In genomic region chr6:152975204-152975915, GRCh38 we compare ENCODE assay signal across 9 cellular contexts. TPM values are rescaled to one million over a fixed set of nuclear protein-coding genes. Genes with fewer than 3 reads are reported as not detected.
DNase-seq lines count a peak whose midpoint lies in the region; ATAC-seq and TF ChIP-seq lines count a peak whose summit lies in the region.
"Had no signal": no experiment of that assay in that cellular context is flagged by ENCODE, and none has a peak within 500 bp of the region (broad histone marks: within the 10 kb centered on the region; RNA-seq: fewer than 3 reads in every experiment).

No MANE protein-coding gene starts in this region.

- H3K9me3 Mint-ChIP-seq in activated CD4-positive, alpha-beta memory T cell treated with anti-CD3 and anti-CD28 coated beads, Interleukin-2, amount 10 ng/mL, durations not matched to agents 7 days and 5 days = no peaks in the 10 kb centered on the region
- H3K9me3 Mint-ChIP-seq in natural killer cell = no peaks in the 10 kb centered on the region
- peaks cover 0 to 9% (median 2%) of the 10 kb centered on the region in 9 donors for H3K9me3 Mint-ChIP-seq in naive thymus-derived CD8-positive, alpha-beta T cell

- peaks cover 84% of the 10 kb centered on the region for H3K36me3 Mint-ChIP-seq in activated CD4-positive, alpha-beta memory T cell treated with anti-CD3 and anti-CD28 coated beads, Interleukin-2, amount 10 ng/mL, durations not matched to agents 7 days and 5 days (ENCODE audit: low read depth)
- peaks cover 5% of the 10 kb centered on the region for H3K36me3 Mint-ChIP-seq in natural killer cell
- peaks cover 26 to 59% (median 49%) of the 10 kb centered on the region in 3 donors for H3K36me3 Mint-ChIP-seq in naive thymus-derived CD8-positive, alpha-beta T cell

- POLR2A ChIA-PET in activated CD4-positive, alpha-beta memory T cell treated with anti-CD3 and anti-CD28 coated beads, Interleukin-2, amount 10 ng/mL, durations not matched to agents 7 days and 5 days (lab: Charles Lee) = interaction anchor here (2.5 kb wide), 1 partner anchor 21 kb away, joined by 14 read pairs; no protein-coding TSS in a partner anchor
- POLR2A ChIA-PET in naive thymus-derived CD8-positive, alpha-beta T cell (lab: Charles Lee) = interaction anchor here (0.5 kb wide), 1 partner anchor 1524 kb away, joined by 7 read pairs; no protein-coding TSS in a partner anchor

- H3K27ac Mint-ChIP-seq in activated CD4-positive, alpha-beta memory T cell treated with anti-CD3 and anti-CD28 coated beads, Interleukin-2, amount 10 ng/mL, durations not matched to agents 7 days and 5 days = peak overlapping the region; percentile 65
- peak overlapping the region; percentile 76 to 84 for H3K27ac Mint-ChIP-seq in natural killer cell
- peak overlapping the region in 4 of 10 donors; percentile 6 to 54 (median 28) for H3K27ac Mint-ChIP-seq in naive thymus-derived CD8-positive, alpha-beta T cell

- no peak for TF ChIP-seq CTCF in natural killer cell (IDR thresholded peaks at IDR 0.05)

- DNase-seq in activated CD4-positive, alpha-beta memory T cell treated with anti-CD3 and anti-CD28 coated beads, Interleukin-2, amount 10 ng/mL, durations not matched to agents 7 days and 5 days = no peak
- no peak for DNase-seq in natural killer cell
- no peak for DNase-seq in naive thymus-derived CD8-positive, alpha-beta T cell
- DNase-seq: effector CD8-positive, alpha-beta T cell had no signal

- intact Hi-C loops in natural killer cell (cut with micrococcal nuclease) = no loop called here

- CTCF ChIA-PET in activated CD4-positive, alpha-beta memory T cell treated with anti-CD3 and anti-CD28 coated beads, Interleukin-2, amount 10 ng/mL, durations not matched to agents 7 days and 5 days (lab: Charles Lee) = no interaction called here

- peak overlapping the region; percentile 56 for H3K4me3 Mint-ChIP-seq in activated CD4-positive, alpha-beta memory T cell treated with anti-CD3 and anti-CD28 coated beads, Interleukin-2, amount 10 ng/mL, durations not matched to agents 7 days and 5 days
- peak overlapping the region; percentile 65 for H3K4me3 Mint-ChIP-seq in natural killer cell
- H3K4me3 Mint-ChIP-seq in naive thymus-derived CD8-positive, alpha-beta T cell = peak overlapping the region in 2 of 10 donors; percentile 14 to 32

- peaks cover 68% of the 10 kb centered on the region for H3K4me1 Mint-ChIP-seq in activated CD4-positive, alpha-beta memory T cell treated with anti-CD3 and anti-CD28 coated beads, Interleukin-2, amount 10 ng/mL, durations not matched to agents 7 days and 5 days
- H3K4me1 Mint-ChIP-seq in natural killer cell = peaks cover 15 to 22% of the 10 kb centered on the region in 2 donors
- peaks cover 9 to 51% (median 29%) of the 10 kb centered on the region in 4 donors for H3K4me1 Mint-ChIP-seq in naive thymus-derived CD8-positive, alpha-beta T cell

- ATAC-seq in GM18517 (IDR thresholded peaks at IDR 0.05; ENCODE audit: unreplicated experiment) (peak; percentile 44), HG02973 (IDR thresholded peaks at IDR 0.05; ENCODE audit: unreplicated experiment) (peak; percentile 68), natural killer cell (peak; percentile 72 to 94 (median 77)), GM18519 (IDR thresholded peaks at IDR 0.05; ENCODE audit: low FRiP score, unreplicated experiment) (no peak), GM19455 (IDR thresholded peaks at IDR 0.05; ENCODE audit: unreplicated experiment) (no peak), HG03521 (IDR thresholded peaks at IDR 0.05; ENCODE audit: unreplicated experiment) (no peak)
- no peak for ATAC-seq in naive thymus-derived CD8-positive, alpha-beta T cell

- H3K27me3 Mint-ChIP-seq in activated CD4-positive, alpha-beta memory T cell treated with anti-CD3 and anti-CD28 coated beads, Interleukin-2, amount 10 ng/mL, durations not matched to agents 7 days and 5 days = no peaks in the 10 kb centered on the region
- H3K27me3 Mint-ChIP-seq in natural killer cell (ENCODE audit: low read depth in 2 of 2) = no peaks in the 10 kb centered on the region
- no peaks in the 10 kb centered on the region for H3K27me3 Mint-ChIP-seq in naive thymus-derived CD8-positive, alpha-beta T cell

RNA-seq across cellular contexts. Expression of gene FBXO5, which starts 7.5 kb away (rescaled TPM):
- total RNA-seq in activated CD4-positive, alpha-beta memory T cell treated with anti-CD3 and anti-CD28 coated beads, Interleukin-2, amount 10 ng/mL, durations not matched to agents 7 days and 5 days = 10 to 100 TPM; 68.7 to 71.2 TPM
- 10 to 100 TPM in 1 of 3 donors, 1 to 10 TPM in 2; 5.9 to 11.2 (median 9.6) TPM for total RNA-seq in natural killer cell
- total RNA-seq in naive thymus-derived CD8-positive, alpha-beta T cell = 1 to 10 TPM; 7.8 TPM
- 1 to 10 TPM; 4.3 to 7.1 (median 5.9) TPM for polyA plus RNA-seq in naive thymus-derived CD8-positive, alpha-beta T cell

RNA-seq across cellular contexts. Expression of gene MTRF1L, which starts 27.1 kb away (rescaled TPM):
- total RNA-seq in activated CD4-positive, alpha-beta memory T cell treated with anti-CD3 and anti-CD28 coated beads, Interleukin-2, amount 10 ng/mL, durations not matched to agents 7 days and 5 days = 10 to 100 TPM; 20.8 to 21.5 TPM
- 10 to 100 TPM; 17.6 to 24.7 (median 21.6) TPM for total RNA-seq in natural killer cell
- 10 to 100 TPM; 14.6 to 17.4 TPM for total RNA-seq in naive thymus-derived CD8-positive, alpha-beta T cell
- polyA plus RNA-seq in naive thymus-derived CD8-positive, alpha-beta T cell = 1 to 10 TPM; 7.3 to 9.5 (median 7.7) TPM

Comparison
In these comparisons a context has a peak if more than half of its experiments do, and no peak if none do; other contexts are left out.
1. ATAC-seq: peak in GM18517 (single experiment), HG02973 (single experiment) and natural killer cell (3 of 3); none in GM18519 (single experiment), naive thymus-derived CD8-positive, alpha-beta T cell (0 of 2), GM19455 (single experiment) and HG03521 (single experiment).
2. RNA of gene FBXO5, which starts 7.5 kb away (total RNA-seq): 68.7 to 71.2 TPM in activated CD4-positive, alpha-beta memory T cell treated with anti-CD3 and anti-CD28 coated beads, Interleukin-2, amount 10 ng/mL, durations not matched to agents 7 days and 5 days; 5.9 to 11.2 TPM in natural killer cell and 7.8 TPM in naive thymus-derived CD8-positive, alpha-beta T cell; every median in the first group is over 4 times any median in the second.